In genomic region chr22:42805016-42805997, GRCh38 we compare ENCODE assay signal across 9 cellular contexts. TPM values are rescaled to one million over a fixed set of nuclear protein-coding genes. Genes with fewer than 3 reads are reported as not detected.
DNase-seq lines count a peak whose midpoint lies in the region; ATAC-seq and TF ChIP-seq lines count a peak whose summit lies in the region.
"Had no signal": no experiment of that assay in that cellular context is flagged by ENCODE, and none has a peak within 500 bp of the region (broad histone marks: within the 10 kb centered on the region; RNA-seq: fewer than 3 reads in every experiment).

No MANE protein-coding gene starts in this region.

- TF ChIP-seq CTCF in GM23338 (conservative IDR thresholded peaks at IDR 0.05; ENCODE audit: low read depth in 2 of 2): no peak
- no peak for TF ChIP-seq CTCF in sigmoid colon (IDR thresholded peaks at IDR 0.05)

- H3K27me3 ChIP-seq in GM23338 (ENCODE audit: insufficient read depth) (no peaks in the 10 kb centered on the region), sigmoid colon (no peaks in the 10 kb centered on the region)

- H3K27ac ChIP-seq in GM23338 (ENCODE audit: low read depth): no peak overlapping the region
- H3K27ac ChIP-seq in sigmoid colon: peak overlapping the region; percentile 2 to 64 (median 30)

- no peaks in the 10 kb centered on the region for H3F3A ChIP-seq in GM23338 (replicated peaks; ENCODE audit: low read depth)

- no peaks in the 10 kb centered on the region for H3K79me2 ChIP-seq in GM23338 (replicated peaks; ENCODE audit: insufficient read depth)

- no peak overlapping the region for H3K4me3 ChIP-seq in GM23338
- no peak overlapping the region for H3K4me3 ChIP-seq in sigmoid colon

- H3K4me3 Mint-ChIP-seq in GM23338 (no peak overlapping the region; the same call in 2 of the 3 replicates), T-helper 17 cell (no peak overlapping the region)

- 84 to 85% methylated on average over 13 of the region's 13 CpGs for WGBS in sigmoid colon, 2 donors

- H4K20me1 ChIP-seq in GM23338 (replicated peaks; ENCODE audit: insufficient read depth): no peaks in the 10 kb centered on the region

- DNase-seq in GM23338 (ENCODE audit: low spot score) (peak; percentile 34), T-helper 17 cell (no peak), left cardiac atrium (peak; percentile 48), sigmoid colon (peak; percentile 68), OCI-M2 (lab: John Stamatoyannopoulos, UW; ENCODE audit: unreplicated experiment) (no peak), kidney glomerular epithelial cell (lab: John Stamatoyannopoulos, UW) (no peak)
- DNase-seq: NCI-H446 treated with DMSO at 0.1 percent for 48 hours had no signal

- no peak overlapping the region for H3K4me2 ChIP-seq in GM23338

- no peak overlapping the region for H2AFZ ChIP-seq in GM23338

- no peak for TF ChIP-seq POLR2A in sigmoid colon (IDR thresholded peaks at IDR 0.05)

- H3K9me3 ChIP-seq in T-helper 17 cell (ENCODE audit: control insufficient read depth, low read length, poor library complexity, severe bottlenecking): no peaks in the 10 kb centered on the region
- H3K9me3 ChIP-seq in sigmoid colon: no peaks in the 10 kb centered on the region

- H3K9me3 Mint-ChIP-seq in GM23338: no peaks in the 10 kb centered on the region

- ATAC-seq in GM23338: peak; percentile 83
- no peak for ATAC-seq in T-helper 17 cell
- peak; percentile 34 to 55 for ATAC-seq in left cardiac atrium
- no peak for ATAC-seq in GM19395 (IDR thresholded peaks at IDR 0.05; ENCODE audit: unreplicated experiment)
- ATAC-seq in HG02642 (IDR thresholded peaks at IDR 0.05; ENCODE audit: poor library complexity, unreplicated experiment): no peak

- H3K27me3 Mint-ChIP-seq in GM23338 (ENCODE audit: insufficient read depth, low read depth, poor library complexity) (peaks cover 16% of the 10 kb centered on the region), T-helper 17 cell (no peaks in the 10 kb centered on the region)

- no peaks in the 10 kb centered on the region for H3K9me2 ChIP-seq in GM23338 (ENCODE audit: insufficient read depth)

- H3K36me3 Mint-ChIP-seq in GM23338 (ENCODE audit: low read depth): no peaks in the 10 kb centered on the region
- peaks cover 6% of the 10 kb centered on the region for H3K36me3 Mint-ChIP-seq in T-helper 17 cell (ENCODE audit: low read depth)

- H3K4me1 Mint-ChIP-seq in GM23338 (peaks cover 17% of the 10 kb centered on the region), T-helper 17 cell (no peaks in the 10 kb centered on the region)

- intact Hi-C loops in left cardiac atrium (cut with DNase I): no loop called here
- intact Hi-C loops in sigmoid colon (cut with DNase I): no loop called here

- H3K4me1 ChIP-seq in GM23338 (ENCODE audit: insufficient read depth): peaks cover 7% of the 10 kb centered on the region; the same call in 1 of the 2 replicates
- H3K4me1 ChIP-seq in sigmoid colon: no peaks in the 10 kb centered on the region

- TF ChIP-seq EP300 in sigmoid colon (IDR thresholded peaks at IDR 0.05): no peak

- no peaks in the 10 kb centered on the region for H3K36me3 ChIP-seq in GM23338 (ENCODE audit: insufficient read depth)
- H3K36me3 ChIP-seq in sigmoid colon: peaks cover 24 to 92% (median 51%) of the 10 kb centered on the region in 4 donors

- no peak overlapping the region for H3K27ac Mint-ChIP-seq in GM23338
- peak overlapping the region; percentile 56 for H3K27ac Mint-ChIP-seq in T-helper 17 cell

TF ChIP-seq in GM23338, 12 proteins besides CTCF, POLR2A, EP300 and RAD21 (continues in another document):
- no peak for TF ChIP-seq JUNB (IDR thresholded peaks at IDR 0.05; ENCODE audit: unreplicated experiment)
- TF ChIP-seq NANOG (IDR thresholded peaks at IDR 0.05; ENCODE audit: borderline replicate concordance): no peak
- no peak for TF ChIP-seq POLR2AphosphoS5 (IDR thresholded peaks at IDR 0.05; ENCODE audit: low read depth)
- TF ChIP-seq, protein P1, sequence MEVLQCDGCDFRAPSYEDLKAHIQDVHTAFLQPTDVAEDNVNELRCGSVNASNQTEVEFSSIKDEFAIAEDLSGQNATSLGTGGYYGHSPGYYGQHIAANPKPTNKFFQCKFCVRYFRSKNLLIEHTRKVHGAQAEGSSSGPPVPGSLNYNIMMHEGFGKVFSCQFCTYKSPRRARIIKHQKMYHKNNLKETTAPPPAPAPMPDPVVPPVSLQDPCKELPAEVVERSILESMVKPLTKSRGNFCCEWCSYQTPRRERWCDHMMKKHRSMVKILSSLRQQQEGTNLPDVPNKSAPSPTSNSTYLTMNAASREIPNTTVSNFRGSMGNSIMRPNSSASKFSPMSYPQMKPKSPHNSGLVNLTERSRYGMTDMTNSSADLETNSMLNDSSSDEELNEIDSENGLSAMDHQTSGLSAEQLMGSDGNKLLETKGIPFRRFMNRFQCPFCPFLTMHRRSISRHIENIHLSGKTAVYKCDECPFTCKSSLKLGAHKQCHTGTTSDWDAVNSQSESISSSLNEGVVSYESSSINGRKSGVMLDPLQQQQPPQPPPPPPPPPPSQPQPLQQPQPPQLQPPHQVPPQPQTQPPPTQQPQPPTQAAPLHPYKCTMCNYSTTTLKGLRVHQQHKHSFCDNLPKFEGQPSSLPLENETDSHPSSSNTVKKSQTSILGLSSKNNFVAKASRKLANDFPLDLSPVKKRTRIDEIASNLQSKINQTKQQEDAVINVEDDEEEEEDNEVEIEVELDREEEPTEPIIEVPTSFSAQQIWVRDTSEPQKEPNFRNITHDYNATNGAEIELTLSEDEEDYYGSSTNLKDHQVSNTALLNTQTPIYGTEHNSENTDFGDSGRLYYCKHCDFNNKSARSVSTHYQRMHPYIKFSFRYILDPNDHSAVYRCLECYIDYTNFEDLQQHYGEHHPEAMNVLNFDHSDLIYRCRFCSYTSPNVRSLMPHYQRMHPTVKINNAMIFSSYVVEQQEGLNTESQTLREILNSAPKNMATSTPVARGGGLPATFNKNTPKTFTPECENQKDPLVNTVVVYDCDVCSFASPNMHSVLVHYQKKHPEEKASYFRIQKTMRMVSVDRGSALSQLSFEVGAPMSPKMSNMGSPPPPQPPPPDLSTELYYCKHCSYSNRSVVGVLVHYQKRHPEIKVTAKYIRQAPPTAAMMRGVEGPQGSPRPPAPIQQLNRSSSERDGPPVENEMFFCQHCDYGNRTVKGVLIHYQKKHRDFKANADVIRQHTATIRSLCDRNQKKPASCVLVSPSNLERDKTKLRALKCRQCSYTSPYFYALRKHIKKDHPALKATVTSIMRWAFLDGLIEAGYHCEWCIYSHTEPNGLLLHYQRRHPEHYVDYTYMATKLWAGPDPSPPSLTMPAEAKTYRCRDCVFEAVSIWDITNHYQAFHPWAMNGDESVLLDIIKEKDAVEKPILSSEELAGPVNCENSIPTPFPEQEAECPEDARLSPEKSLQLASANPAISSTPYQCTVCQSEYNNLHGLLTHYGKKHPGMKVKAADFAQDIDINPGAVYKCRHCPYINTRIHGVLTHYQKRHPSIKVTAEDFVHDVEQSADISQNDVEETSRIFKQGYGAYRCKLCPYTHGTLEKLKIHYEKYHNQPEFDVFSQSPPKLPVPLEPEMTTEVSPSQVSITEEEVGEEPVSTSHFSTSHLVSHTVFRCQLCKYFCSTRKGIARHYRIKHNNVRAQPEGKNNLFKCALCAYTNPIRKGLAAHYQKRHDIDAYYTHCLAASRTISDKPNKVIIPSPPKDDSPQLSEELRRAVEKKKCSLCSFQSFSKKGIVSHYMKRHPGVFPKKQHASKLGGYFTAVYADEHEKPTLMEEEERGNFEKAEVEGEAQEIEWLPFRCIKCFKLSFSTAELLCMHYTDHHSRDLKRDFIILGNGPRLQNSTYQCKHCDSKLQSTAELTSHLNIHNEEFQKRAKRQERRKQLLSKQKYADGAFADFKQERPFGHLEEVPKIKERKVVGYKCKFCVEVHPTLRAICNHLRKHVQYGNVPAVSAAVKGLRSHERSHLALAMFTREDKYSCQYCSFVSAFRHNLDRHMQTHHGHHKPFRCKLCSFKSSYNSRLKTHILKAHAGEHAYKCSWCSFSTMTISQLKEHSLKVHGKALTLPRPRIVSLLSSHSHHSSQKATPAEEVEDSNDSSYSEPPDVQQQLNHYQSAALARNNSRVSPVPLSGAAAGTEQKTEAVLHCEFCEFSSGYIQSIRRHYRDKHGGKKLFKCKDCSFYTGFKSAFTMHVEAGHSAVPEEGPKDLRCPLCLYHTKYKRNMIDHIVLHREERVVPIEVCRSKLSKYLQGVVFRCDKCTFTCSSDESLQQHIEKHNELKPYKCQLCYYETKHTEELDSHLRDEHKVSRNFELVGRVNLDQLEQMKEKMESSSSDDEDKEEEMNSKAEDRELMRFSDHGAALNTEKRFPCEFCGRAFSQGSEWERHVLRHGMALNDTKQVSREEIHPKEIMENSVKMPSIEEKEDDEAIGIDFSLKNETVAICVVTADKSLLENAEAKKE (CRISPR knock-in tag; IDR thresholded peaks at IDR 0.05): no peak
- TF ChIP-seq ZNF114 (CRISPR knock-in tag; IDR thresholded peaks at IDR 0.05): no peak
- no peak for TF ChIP-seq STAT1 (IDR thresholded peaks at IDR 0.05; ENCODE audit: unreplicated experiment)
- no peak for TF ChIP-seq EZH2phosphoT487 (IDR thresholded peaks at IDR 0.05; ENCODE audit: unreplicated experiment)
- no peak for TF ChIP-seq ETS1 (IDR thresholded peaks at IDR 0.05)
- TF ChIP-seq EZH2 (IDR thresholded peaks at IDR 0.05; ENCODE audit: low read depth, unreplicated experiment): no peak

RNA-seq across cellular contexts. Expression of gene ARFGAP3, which starts 51.8 kb away (rescaled TPM):
- total RNA-seq in GM23338 (2014; rRNA removed; shearing (Covaris generic)): 17.7 and 19.1 TPM in 2 replicates
- polyA plus RNA-seq in GM23338 (2016; fragmentation: Nextera tagmentation; extraction: Ambion mirVana) (13.0 and 14.8 TPM in 2 replicates), sigmoid colon (10 to 100 TPM; 23.4 to 28.4 (median 27.1) TPM)
- total RNA-seq in T-helper 17 cell (10 to 100 TPM; 32.1 to 39.7 TPM), left cardiac atrium (10 to 100 TPM; 21.2 to 39.8 TPM), sigmoid colon (10 to 100 TPM; 35.7 to 45.3 (median 40.5) TPM)

Comparison
In these comparisons a context has a peak if more than half of its experiments do, and no peak if none do; other contexts are left out.
1. ATAC-seq: peak in GM23338 (single experiment) and left cardiac atrium (2 of 2); none in T-helper 17 cell (single experiment), GM19395 (single experiment) and HG02642 (single experiment).
2. DNase-seq: peak in GM23338 (single experiment), left cardiac atrium (single experiment) and sigmoid colon (single experiment); none in T-helper 17 cell (0 of 3), OCI-M2 (single experiment) and kidney glomerular epithelial cell (single experiment).